Comparison of ENCODE assay signal across 19 cellular contexts in genomic region chr1:33895396-33895795, GRCh38. TPM values are rescaled to one million over a fixed set of nuclear protein-coding genes. Genes with fewer than 3 reads are reported as not detected.
DNase-seq lines count a peak whose midpoint lies in the region; ATAC-seq and TF ChIP-seq lines count a peak whose summit lies in the region.
"Had no signal": no experiment of that assay in that cellular context is flagged by ENCODE, and none has a peak within 500 bp of the region (broad histone marks: within the 10 kb centered on the region; RNA-seq: fewer than 3 reads in every experiment).

No MANE protein-coding gene starts in this region.

- no peak overlapping the region for H2BK120ac ChIP-seq in mesendoderm (ENCODE audit: low read depth, low read length)

- intact Hi-C loops in ascending aorta (cut with DNase I) = loop anchor here (5.0 kb wide), 1 partner anchor 133 kb away; no protein-coding TSS in a partner anchor

- H3K79me2 ChIP-seq in mesendoderm (ENCODE audit: control insufficient read depth, insufficient read depth, low read length) = no peaks in the 10 kb centered on the region

- H3K27ac ChIP-seq in ascending aorta (peak overlapping the region; percentile 91 to 93), mesendoderm (ENCODE audit: low read depth, low read length) (no peak overlapping the region), thoracic aorta (peak overlapping the region; percentile 84 to 91)
- H3K27ac ChIP-seq: C4-2B, GM23248, HL-60 had no signal

- no CpG with 5 or more reads among the region's 8 CpGs for WGBS in mesendoderm (ENCODE audit: extremely low coverage, insufficient coverage, low lambda C conversion rate)

- no peak overlapping the region for H2AK5ac ChIP-seq in mesendoderm (ENCODE audit: low read length)

- no peak for ATAC-seq in thoracic aorta (ENCODE audit: insufficient number of reproducible peaks, low FRiP score, low read depth)
- ATAC-seq in GM21390 (IDR thresholded peaks at IDR 0.05; ENCODE audit: unreplicated experiment) = no peak
- ATAC-seq: HCT116, K562 had no signal

- no peak overlapping the region for H2BK15ac ChIP-seq in mesendoderm (replicated peaks; ENCODE audit: low read depth)

- peaks cover 2% of the 10 kb centered on the region for H3K79me1 ChIP-seq in mesendoderm (ENCODE audit: low read length)

- H3K36me3 ChIP-seq in H7 (replicated peaks; ENCODE audit: control insufficient read depth, insufficient read depth, low read length) (no peaks in the 10 kb centered on the region), ascending aorta (no peaks in the 10 kb centered on the region), mesendoderm (ENCODE audit: control insufficient read depth, insufficient read depth, low read length) (no peaks in the 10 kb centered on the region), thoracic aorta (no peaks in the 10 kb centered on the region)

- TF ChIP-seq CTCF in ascending aorta (IDR thresholded peaks at IDR 0.05) (no peak), thoracic aorta (IDR thresholded peaks at IDR 0.05) (no peak)

- DNase-seq in H7 (peak; percentile 35), ascending aorta (ENCODE audit: low spot score in 2 of 2) (no peak), mesendoderm (peak; percentile 15), thoracic aorta (ENCODE audit: low spot score) (no peak), NCI-H2107 treated with DMSO at 0.1 percent for 48 hours (lab: John Stamatoyannopoulos, UW; ENCODE audit: unreplicated experiment) (no peak)
- DNase-seq in activated CD4-positive, CD25-positive, alpha-beta regulatory T cell treated with anti-CD3 and anti-CD28 coated beads, Interleukin-2, amount 50 U/mL, for 72 hours = no peak
- DNase-seq: AML-193; Caco-2; CD4-positive, alpha-beta T cell; GDM1; GM23248; HFFc6 had no signal

- H3K23ac ChIP-seq in mesendoderm (ENCODE audit: low read length) = no peak overlapping the region

- H4K5ac ChIP-seq in mesendoderm (ENCODE audit: low read length) = no peak overlapping the region

- no peaks in the 10 kb centered on the region for H3K9me3 ChIP-seq in ascending aorta
- H3K9me3 ChIP-seq in thoracic aorta = no peaks in the 10 kb centered on the region
- H3K9me3 ChIP-seq: Caco-2 had no signal

- no peak overlapping the region for H3K4me3 ChIP-seq in H7 (ENCODE audit: insufficient read depth, low read depth, low read length)
- no peak overlapping the region for H3K4me3 ChIP-seq in ascending aorta
- H3K4me3 ChIP-seq in mesendoderm (ENCODE audit: low read length) = no peak overlapping the region
- no peak overlapping the region for H3K4me3 ChIP-seq in thoracic aorta
- H3K4me3 ChIP-seq: GM23248, K562 had no signal

- H3K4me1 ChIP-seq in ascending aorta (peaks cover 6 to 17% of the 10 kb centered on the region in 2 donors), mesendoderm (ENCODE audit: control insufficient read depth, low read depth, low read length) (peaks cover 3% of the 10 kb centered on the region), thoracic aorta (ENCODE audit: control insufficient read depth in 1 of 2, low read depth in 2 of 2) (peaks cover 15 to 36% of the 10 kb centered on the region in 2 donors)
- H3K4me1 ChIP-seq: Caco-2 had no signal

- H2BK5ac ChIP-seq in mesendoderm (ENCODE audit: low read length) = no peak overlapping the region

- H4K8ac ChIP-seq in mesendoderm (ENCODE audit: low read depth, low read length) = no peak overlapping the region

- no peak overlapping the region for H3K56ac ChIP-seq in mesendoderm (ENCODE audit: low read length)

- H3K27me3 ChIP-seq in H7 (ENCODE audit: control insufficient read depth, insufficient read depth, low read length) = no peaks in the 10 kb centered on the region
- no peaks in the 10 kb centered on the region for H3K27me3 ChIP-seq in ascending aorta
- no peaks in the 10 kb centered on the region for H3K27me3 ChIP-seq in mesendoderm (ENCODE audit: insufficient read depth, low read length, poor library complexity)
- H3K27me3 ChIP-seq in thoracic aorta (replicated peaks; ENCODE audit: insufficient read depth) = no peaks in the 10 kb centered on the region

- no peak overlapping the region for H3K4me2 ChIP-seq in mesendoderm (ENCODE audit: low read length)

- H3K18ac ChIP-seq in mesendoderm (ENCODE audit: low read length) = no peak overlapping the region

- no peak overlapping the region for H3K4ac ChIP-seq in mesendoderm (ENCODE audit: low read depth, low read length)

- no peak overlapping the region for H3K9ac ChIP-seq in mesendoderm (ENCODE audit: low read length)
- H3K9ac ChIP-seq: GM23248 had no signal

RNA-seq across cellular contexts. Expression of gene HMGB4, which starts 31.5 kb away (rescaled TPM):
- not detected in 2 replicates for total RNA-seq in H7 (2014; rRNA removed; shearing (Covaris generic))
- not detected for total RNA-seq in ascending aorta
- polyA plus RNA-seq in mesendoderm (2013, experiment 1 of 2) = 0.01 TPM
- 0.03 TPM for polyA plus RNA-seq in mesendoderm (2013, experiment 2 of 2)
- not detected for total RNA-seq in thoracic aorta
- total RNA-seq: Caco-2; CD4-positive, alpha-beta T cell; GM23248; HFFc6; HT1080; K562 had no signal
- polyA plus RNA-seq: BJ, GM23248, K562 had no signal

Comparison
In these comparisons a context has a peak if more than half of its experiments do, and no peak if none do; other contexts are left out.
1. DNase-seq: peak in H7 (single experiment) and mesendoderm (single experiment); none in ascending aorta (0 of 2), thoracic aorta (single experiment), activated CD4-positive, CD25-positive, alpha-beta regulatory T cell treated with anti-CD3 and anti-CD28 coated beads, Interleukin-2, amount 50 U/mL, for 72 hours (single experiment) and NCI-H2107 treated with DMSO at 0.1 percent for 48 hours (single experiment).